ENCODE assay signal across 8 cellular contexts in the genomic region with DNA sequence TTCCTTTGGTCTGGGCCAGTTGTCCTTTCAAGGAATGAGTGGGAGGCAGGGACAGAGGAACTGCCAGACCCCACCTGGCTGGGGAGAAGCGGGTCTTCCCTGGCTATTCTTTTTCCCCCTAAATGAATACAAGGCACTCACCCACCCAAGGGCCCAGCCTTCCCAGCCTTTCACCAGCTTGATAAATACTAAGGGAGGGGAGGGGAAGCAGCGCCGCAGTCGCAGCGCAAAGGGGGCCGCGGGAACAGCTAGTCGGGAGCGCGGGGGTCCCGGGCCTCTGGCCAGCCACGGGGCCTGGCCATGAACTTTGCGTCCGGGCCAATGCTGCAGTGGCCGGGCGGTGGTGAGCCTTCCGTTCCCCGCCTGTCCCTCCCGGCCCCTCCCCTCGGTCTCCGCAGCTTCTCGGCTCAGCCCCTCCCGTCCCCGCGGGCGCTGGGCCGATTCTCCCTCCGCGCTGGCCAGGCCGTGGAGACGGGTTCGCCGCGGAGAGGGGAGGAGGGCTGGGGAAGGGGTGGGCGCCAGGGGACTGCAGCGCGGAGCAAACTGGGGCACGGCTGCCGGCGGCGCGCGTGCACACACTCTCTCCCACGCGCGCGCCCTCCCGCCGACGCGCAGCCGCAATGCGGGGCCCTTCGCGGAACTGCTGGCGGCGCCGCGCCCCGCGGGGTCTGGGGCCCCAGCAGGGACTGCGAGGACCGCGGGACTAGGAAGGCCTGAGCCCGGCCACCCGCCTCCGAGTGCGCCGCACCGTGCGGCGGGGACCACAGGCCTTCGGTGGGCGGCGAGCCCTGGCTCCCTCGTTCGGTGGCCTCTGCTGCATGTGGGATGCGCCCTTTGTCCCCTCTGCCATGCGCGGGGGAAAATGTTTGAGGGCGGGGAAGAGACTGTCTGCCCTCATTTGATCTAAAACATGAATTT.
DNase-seq lines count a peak whose midpoint lies in the region; ATAC-seq and TF ChIP-seq lines count a peak whose summit lies in the region.

No MANE protein-coding gene starts in this region.

- TF ChIP-seq CTCF in brain microvascular endothelial cell (IDR thresholded peaks at IDR 0.05; ENCODE audit: low read depth, low read length, missing control alignments) (no peak), gastrocnemius medialis (IDR thresholded peaks at IDR 0.05 in 4 of 5, conservative IDR thresholded peaks at IDR 0.05 in 1 of 5) (no peak)

- peak overlapping the region; percentile 76 for H3K4me3 ChIP-seq in HUES64 (ENCODE audit: low read length)
- peak overlapping the region; percentile 59 for H3K4me3 ChIP-seq in brain microvascular endothelial cell (ENCODE audit: low read depth, low read length)
- peak overlapping the region; percentile 70 for H3K4me3 ChIP-seq in iPS-20b (ENCODE audit: low read length)
- H3K4me3 ChIP-seq in gastrocnemius medialis, result peak overlapping the region; percentile 66 to 79 (median 71)

- DNase-seq in Ammon's horn (ENCODE audit: low spot score) (peak; percentile 77), T1000 (lab: John Stamatoyannopoulos, UW) (peak; percentile 40), brain microvascular endothelial cell (no peak), gastrocnemius medialis (no peak), NOMO-1 treated with dmso at 0.1 percent for 144 hours (lab: John Stamatoyannopoulos, UW; ENCODE audit: unreplicated experiment) (no peak)

- H3K27me3 ChIP-seq in HUES64 (ENCODE audit: insufficient read depth, low read length) (peaks cover 37% of the 10 kb centered on the region), brain microvascular endothelial cell (replicated peaks) (no peaks in the 10 kb centered on the region), iPS-20b (ENCODE audit: insufficient read depth, low read length) (peaks cover 34% of the 10 kb centered on the region), gastrocnemius medialis (no peaks in the 10 kb centered on the region)

- no peaks in the 10 kb centered on the region for H3K9me3 ChIP-seq in HUES64 (ENCODE audit: insufficient read depth, low read depth, low read length)
- H3K9me3 ChIP-seq in iPS-20b (ENCODE audit: insufficient read depth, low read depth, low read length), result no peaks in the 10 kb centered on the region
- no peaks in the 10 kb centered on the region for H3K9me3 ChIP-seq in gastrocnemius medialis

- peak overlapping the region; percentile 95 for H3K9ac ChIP-seq in HUES64 (ENCODE audit: low read depth, low read length)
- H3K9ac ChIP-seq in iPS-20b (ENCODE audit: low read depth, low read length), result peak overlapping the region; percentile 73

- ATAC-seq in gastrocnemius medialis, result peak; percentile 35 to 46
- no peak for ATAC-seq in GM18520 (IDR thresholded peaks at IDR 0.05; ENCODE audit: unreplicated experiment)

- H3K4me1 ChIP-seq in HUES64 (ENCODE audit: insufficient read depth, low read length) (no peaks in the 10 kb centered on the region), iPS-20b (ENCODE audit: insufficient read depth, low read length) (no peaks in the 10 kb centered on the region; the same call in 1 of the 2 replicates), gastrocnemius medialis (peaks cover 3 to 4% of the 10 kb centered on the region in 2 donors)

- in situ Hi-C loops in brain microvascular endothelial cell (cut with HindIII; ENCODE audit: low pct_ligation_motif_present, low sequenced_read_pairs) (no loop called here), gastrocnemius medialis (cut with MboI; ENCODE audit: low sequenced_read_pairs in 4 of 4) (no loop called here)

- WGBS in HUES64, result under 1% methylated on average over 80 of the region's 81 CpGs

- intact Hi-C loops in gastrocnemius medialis (cut with DNase I; ENCODE audit: low total_unique reads), result no loop called here

- H3K27ac ChIP-seq in HUES64 (ENCODE audit: low read depth, low read length), result no peak overlapping the region
- H3K27ac ChIP-seq in brain microvascular endothelial cell, result no peak overlapping the region
- no peak overlapping the region for H3K27ac ChIP-seq in iPS-20b (ENCODE audit: low read length)
- peak overlapping the region in 2 of 4 donors; percentile 27 to 51 for H3K27ac ChIP-seq in gastrocnemius medialis

- H3K36me3 ChIP-seq in HUES64 (ENCODE audit: insufficient read depth, low read length) (no peaks in the 10 kb centered on the region), brain microvascular endothelial cell (replicated peaks) (no peaks in the 10 kb centered on the region), iPS-20b (ENCODE audit: insufficient read depth, low read depth, low read length) (no peaks in the 10 kb centered on the region), gastrocnemius medialis (no peaks in the 10 kb centered on the region)

- no peak for TF ChIP-seq POLR2A in gastrocnemius medialis (IDR thresholded peaks at IDR 0.05)

Comparison
In these comparisons a context has a peak if more than half of its experiments do, and no peak if none do; other contexts are left out.
1. DNase-seq: peak in Ammon's horn (single experiment) and T1000 (single experiment); none in brain microvascular endothelial cell (single experiment), gastrocnemius medialis (0 of 2) and NOMO-1 treated with dmso at 0.1 percent for 144 hours (single experiment).
2. Peak in every context shown above with its lines, with median percentiles within 50 percentile points of each other: H3K4me3 ChIP-seq.